17 cellular contexts compared by ENCODE assay signal in the genomic region with DNA sequence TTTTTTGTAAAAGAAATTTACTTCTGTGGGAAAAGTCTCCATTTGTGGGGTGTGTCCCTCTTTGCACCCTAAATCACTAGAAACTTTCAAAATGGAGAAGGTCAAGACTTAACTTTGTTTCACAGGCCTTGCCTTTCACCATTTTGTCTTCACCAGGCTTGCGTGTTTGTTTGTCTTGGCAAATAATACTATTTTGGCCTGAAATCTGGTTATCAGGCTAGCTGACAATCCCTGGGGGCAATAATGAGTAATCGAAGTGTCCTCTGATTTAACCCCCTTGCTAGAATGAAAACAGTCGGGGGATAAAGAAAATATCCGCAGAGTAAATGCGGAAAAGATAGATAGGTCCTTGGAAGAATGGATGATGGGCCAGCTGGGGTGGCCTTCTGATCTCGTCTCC. TPM values are rescaled to one million over a fixed set of nuclear protein-coding genes. Genes with fewer than 3 reads are reported as not detected.
DNase-seq lines count a peak whose midpoint lies in the region; ATAC-seq and TF ChIP-seq lines count a peak whose summit lies in the region.
"Had no signal": no experiment of that assay in that cellular context is flagged by ENCODE, and none has a peak within 500 bp of the region (broad histone marks: within the 10 kb centered on the region; RNA-seq: fewer than 3 reads in every experiment).

No MANE protein-coding gene starts in this region.

- H3K9me3 ChIP-seq in right atrium auricular region (no peaks in the 10 kb centered on the region), heart right ventricle (no peaks in the 10 kb centered on the region), tibial artery (no peaks in the 10 kb centered on the region)

- DNase-seq in Right ventricle myocardium inferior (ENCODE audit: missing footprints) (no peak), right atrium auricular region (ENCODE audit: low spot score) (no peak), choroid plexus epithelial cell (ENCODE audit: low read depth) (peak; percentile 35), heart right ventricle (peak in 1 of 2 donors; percentile 8), tibial artery (no peak), NCI-H526 treated with DMSO at 0.1 percent for 48 hours (lab: John Stamatoyannopoulos, UW) (no peak)
- no peak for DNase-seq in activated naive CD4-positive, alpha-beta T cell (lab: John Stamatoyannopoulos, UW)
- DNase-seq: GDM1, GOT3, NCI-H1092, NCI-H1694, NCI-H2107, NCI-H345, NCI-H69, PC-9 had no signal

- H3K4me1 ChIP-seq in right atrium auricular region (peaks cover 0 to 11% of the 10 kb centered on the region in 2 donors), heart right ventricle (peaks cover 0 to 17% (median 0%) of the 10 kb centered on the region in 9 donors), tibial artery (peaks cover 0 to 15% (median 4%) of the 10 kb centered on the region in 4 donors)

- H3K27ac ChIP-seq in right atrium auricular region (peak overlapping the region in 1 of 2 donors; percentile 26), heart right ventricle (peak overlapping the region in 7 of 10 donors; percentile 10 to 48 (median 21)), tibial artery (peak overlapping the region; percentile 9 to 34)
- H3K27ac ChIP-seq: PC-9 had no signal

- no peaks in the 10 kb centered on the region for H3K27me3 ChIP-seq in right atrium auricular region
- no peaks in the 10 kb centered on the region for H3K27me3 ChIP-seq in heart right ventricle
- H3K27me3 ChIP-seq in tibial artery, result no peaks in the 10 kb centered on the region

- 62 to 65% methylated on average over 6 of the region's 6 CpGs for WGBS in heart right ventricle, 2 donors

- TF ChIP-seq CTCF in right atrium auricular region (IDR thresholded peaks at IDR 0.05) (no peak), choroid plexus epithelial cell (conservative IDR thresholded peaks at IDR 0.05; ENCODE audit: low read depth, low read length) (no peak), heart right ventricle (IDR thresholded peaks at IDR 0.05) (no peak), tibial artery (IDR thresholded peaks at IDR 0.05) (no peak)

- no peak overlapping the region for H3K4me3 ChIP-seq in right atrium auricular region
- no peak overlapping the region for H3K4me3 ChIP-seq in choroid plexus epithelial cell (ENCODE audit: low read depth, low read length)
- no peak overlapping the region for H3K4me3 ChIP-seq in heart right ventricle
- H3K4me3 ChIP-seq in tibial artery, result no peak overlapping the region
- H3K4me3 ChIP-seq: K562, PC-9 had no signal

- H3K36me3 ChIP-seq in right atrium auricular region (no peaks in the 10 kb centered on the region), heart right ventricle (no peaks in the 10 kb centered on the region), tibial artery (no peaks in the 10 kb centered on the region)

- intact Hi-C loops in Right ventricle myocardium inferior (cut with DNase I) (no loop called here), heart right ventricle (cut with DNase I) (no loop called here), tibial artery (cut with DNase I; ENCODE audit: low total_unique reads) (no loop called here)

- peak; percentile 65 for ATAC-seq in Right ventricle myocardium inferior
- peak in 6 of 8 donors; percentile 33 to 67 (median 50) for ATAC-seq in heart right ventricle
- no peak for ATAC-seq in HG03354 (IDR thresholded peaks at IDR 0.05; ENCODE audit: poor library complexity, severe bottlenecking, unreplicated experiment)
- ATAC-seq: K562 had no signal

RNA-seq across cellular contexts. Expression of a gene that starts 34.5 kb away (rescaled TPM):
- total RNA-seq in Right ventricle myocardium inferior (6.9 TPM), right atrium auricular region (10 to 100 TPM in 1 of 2 donors, 1 to 10 TPM in 1; 7.4 to 15.5 TPM), heart right ventricle (10 to 100 TPM in 1 of 10 donors, 1 to 10 TPM in 9; 3.9 to 11.3 (median 7.1) TPM)
- polyA plus RNA-seq in heart right ventricle, result 1 to 10 TPM; 2.4 to 4.5 TPM
